Comparison of ENCODE assay signal across 4 cellular contexts in genomic region chr9:115014438-115014837, GRCh38.
"Had no signal": no experiment of that assay in that cellular context is flagged by ENCODE, and none has a peak within 500 bp of the region (broad histone marks: within the 10 kb centered on the region; RNA-seq: fewer than 3 reads in every experiment).

No MANE protein-coding gene starts in this region.

- H3K9me3 Mint-ChIP-seq: activated CD4-positive, alpha-beta memory T cell treated with anti-CD3 and anti-CD28 coated beads for 36 hours; memory B cell; naive thymus-derived CD4-positive, alpha-beta T cell; stimulated activated memory B cell treated with anti-CD40 and anti-IgM and Interleukin-4, amounts not matched to agents 10 μg/mL and 1 μg/mL and 100 μg/mL, for 72 hours had no signal

- H3K4me1 Mint-ChIP-seq: stimulated activated memory B cell treated with anti-CD40 and anti-IgM and Interleukin-4, amounts not matched to agents 10 μg/mL and 1 μg/mL and 100 μg/mL, for 72 hours had no signal

- H3K27ac Mint-ChIP-seq: memory B cell; stimulated activated memory B cell treated with anti-CD40 and anti-IgM and Interleukin-4, amounts not matched to agents 10 μg/mL and 1 μg/mL and 100 μg/mL, for 72 hours had no signal

- H3K36me3 Mint-ChIP-seq: activated CD4-positive, alpha-beta memory T cell treated with anti-CD3 and anti-CD28 coated beads for 36 hours; memory B cell; stimulated activated memory B cell treated with anti-CD40 and anti-IgM and Interleukin-4, amounts not matched to agents 10 μg/mL and 1 μg/mL and 100 μg/mL, for 72 hours had no signal

- H3K4me3 Mint-ChIP-seq: activated CD4-positive, alpha-beta memory T cell treated with anti-CD3 and anti-CD28 coated beads for 36 hours; memory B cell; stimulated activated memory B cell treated with anti-CD40 and anti-IgM and Interleukin-4, amounts not matched to agents 10 μg/mL and 1 μg/mL and 100 μg/mL, for 72 hours had no signal
